In genomic region chr15:65829150-65829764, GRCh38 we compare ENCODE assay signal across 8 cellular contexts. TPM values are rescaled to one million over a fixed set of nuclear protein-coding genes. Genes with fewer than 3 reads are reported as not detected.
DNase-seq lines count a peak whose midpoint lies in the region; ATAC-seq and TF ChIP-seq lines count a peak whose summit lies in the region.

No MANE protein-coding gene starts in this region.

- no peaks in the 10 kb centered on the region for H3K27me3 ChIP-seq in uterus

- H3K4me1 ChIP-seq in uterus, result peaks cover 4 to 8% of the 10 kb centered on the region in 2 donors

- peak; percentile 14 to 64 for DNase-seq in NCI-H524 (lab: John Stamatoyannopoulos, UW)
- DNase-seq in NCI-H524 treated with DMSO at 0.1 percent for 48 hours (lab: John Stamatoyannopoulos, UW), result no peak
- peak; percentile 28 for DNase-seq in HuH-7.5 (ENCODE audit: low spot score)
- no peak for DNase-seq in activated CD4-positive, alpha-beta memory T cell treated with anti-CD3 and anti-CD28 coated beads, Interleukin-2, amount 10 ng/mL, durations not matched to agents 7 days and 5 days
- peak; percentile 17 to 48 (median 37) for DNase-seq in immature natural killer cell
- no peak for DNase-seq in uterus

- peaks cover 6% of the 10 kb centered on the region for H3K36me3 Mint-ChIP-seq in activated CD4-positive, alpha-beta memory T cell treated with anti-CD3 and anti-CD28 coated beads, Interleukin-2, amount 10 ng/mL, durations not matched to agents 7 days and 5 days (ENCODE audit: low read depth)
- H3K36me3 Mint-ChIP-seq in immature natural killer cell, result no peaks in the 10 kb centered on the region

- no peak overlapping the region for H3K4me3 Mint-ChIP-seq in activated CD4-positive, alpha-beta memory T cell treated with anti-CD3 and anti-CD28 coated beads, Interleukin-2, amount 10 ng/mL, durations not matched to agents 7 days and 5 days
- H3K4me3 Mint-ChIP-seq in immature natural killer cell, result peak overlapping the region; percentile 33 to 63 (median 55)

- CTCF ChIA-PET in activated CD4-positive, alpha-beta memory T cell treated with anti-CD3 and anti-CD28 coated beads, Interleukin-2, amount 10 ng/mL, durations not matched to agents 7 days and 5 days (lab: Charles Lee), result interaction anchor here (0.7 to 1.5 kb wide), 17 partner anchors 10 to 219 kb away, joined by 3 to 9 read pairs (median 4); partner anchors contain the start of genes DENND4A and INTS14

- peak overlapping the region; percentile 86 for H3K27ac Mint-ChIP-seq in activated CD4-positive, alpha-beta memory T cell treated with anti-CD3 and anti-CD28 coated beads, Interleukin-2, amount 10 ng/mL, durations not matched to agents 7 days and 5 days
- H3K27ac Mint-ChIP-seq in immature natural killer cell, result peak overlapping the region; percentile 54 to 94 (median 92)

- no peak for TF ChIP-seq POLR2A in uterus (IDR thresholded peaks at IDR 0.05)

- H3K36me3 ChIP-seq in uterus, result no peaks in the 10 kb centered on the region

- no peak overlapping the region for H3K4me3 ChIP-seq in uterus

- intact Hi-C loops in uterus (cut with DNase I; ENCODE audit: low total_unique reads), result no loop called here

- ATAC-seq in HG03139 (IDR thresholded peaks at IDR 0.05; ENCODE audit: unreplicated experiment) (no peak), HG02870 (IDR thresholded peaks at IDR 0.05; ENCODE audit: unreplicated experiment) (no peak)

- no peaks in the 10 kb centered on the region for H3K9me3 Mint-ChIP-seq in activated CD4-positive, alpha-beta memory T cell treated with anti-CD3 and anti-CD28 coated beads, Interleukin-2, amount 10 ng/mL, durations not matched to agents 7 days and 5 days
- no peaks in the 10 kb centered on the region for H3K9me3 Mint-ChIP-seq in immature natural killer cell

- TF ChIP-seq CTCF in uterus (IDR thresholded peaks at IDR 0.05), result peak; percentile 25 to 47 (median 32)

- H3K4me1 Mint-ChIP-seq in activated CD4-positive, alpha-beta memory T cell treated with anti-CD3 and anti-CD28 coated beads, Interleukin-2, amount 10 ng/mL, durations not matched to agents 7 days and 5 days, result peaks cover 60% of the 10 kb centered on the region
- H3K4me1 Mint-ChIP-seq in immature natural killer cell, result peaks cover 47 to 49% of the 10 kb centered on the region in 2 donors

- no peaks in the 10 kb centered on the region for H3K9me3 ChIP-seq in uterus

- H3K27ac ChIP-seq in uterus, result no peak overlapping the region

- no peaks in the 10 kb centered on the region for H3K27me3 Mint-ChIP-seq in activated CD4-positive, alpha-beta memory T cell treated with anti-CD3 and anti-CD28 coated beads, Interleukin-2, amount 10 ng/mL, durations not matched to agents 7 days and 5 days
- H3K27me3 Mint-ChIP-seq in immature natural killer cell (ENCODE audit: low read depth in 3 of 3), result no peaks in the 10 kb centered on the region

- POLR2A ChIA-PET in activated CD4-positive, alpha-beta memory T cell treated with anti-CD3 and anti-CD28 coated beads, Interleukin-2, amount 10 ng/mL, durations not matched to agents 7 days and 5 days (lab: Charles Lee), result interaction anchor here (1.0 to 2.3 kb wide), 4 partner anchors 31 to 524 kb away, joined by 3 to 41 read pairs (median 4); partner anchors contain the start of genes DENND4A and RNU5B-1

RNA-seq across cellular contexts. Expression of gene DENND4A, which starts 37.2 kb away (rescaled TPM):
- 10 to 100 TPM; 40.4 to 41.1 TPM for total RNA-seq in activated CD4-positive, alpha-beta memory T cell treated with anti-CD3 and anti-CD28 coated beads, Interleukin-2, amount 10 ng/mL, durations not matched to agents 7 days and 5 days
- 10 to 100 TPM in 1 of 3 donors, 1 to 10 TPM in 2; 6.4 to 18.9 (median 6.5) TPM for polyA plus RNA-seq in immature natural killer cell
- 10 to 100 TPM; 27.1 to 75.3 (median 52.8) TPM for total RNA-seq in uterus

RNA-seq across cellular contexts. Expression of gene RAB11A, which starts 40.0 kb away (rescaled TPM):
- total RNA-seq in activated CD4-positive, alpha-beta memory T cell treated with anti-CD3 and anti-CD28 coated beads, Interleukin-2, amount 10 ng/mL, durations not matched to agents 7 days and 5 days, result 100 to 1,000 TPM; 192 to 193 TPM
- polyA plus RNA-seq in immature natural killer cell, result 100 to 1,000 TPM; 178 to 238 (median 228) TPM
- total RNA-seq in uterus, result 100 to 1,000 TPM in 2 of 4 donors, 10 to 100 TPM in 2; 62.0 to 213 (median 151) TPM

Comparison
In these comparisons a context has a peak if more than half of its experiments do, and no peak if none do; other contexts are left out.
1. DNase-seq: peak in NCI-H524 (2 of 2), HuH-7.5 (single experiment) and immature natural killer cell (3 of 3); none in NCI-H524 treated with DMSO at 0.1 percent for 48 hours (single experiment), activated CD4-positive, alpha-beta memory T cell treated with anti-CD3 and anti-CD28 coated beads, Interleukin-2, amount 10 ng/mL, durations not matched to agents 7 days and 5 days (single experiment) and uterus (0 of 2).